Comparison of ENCODE assay signal across 1 cellular context in the genomic region with DNA sequence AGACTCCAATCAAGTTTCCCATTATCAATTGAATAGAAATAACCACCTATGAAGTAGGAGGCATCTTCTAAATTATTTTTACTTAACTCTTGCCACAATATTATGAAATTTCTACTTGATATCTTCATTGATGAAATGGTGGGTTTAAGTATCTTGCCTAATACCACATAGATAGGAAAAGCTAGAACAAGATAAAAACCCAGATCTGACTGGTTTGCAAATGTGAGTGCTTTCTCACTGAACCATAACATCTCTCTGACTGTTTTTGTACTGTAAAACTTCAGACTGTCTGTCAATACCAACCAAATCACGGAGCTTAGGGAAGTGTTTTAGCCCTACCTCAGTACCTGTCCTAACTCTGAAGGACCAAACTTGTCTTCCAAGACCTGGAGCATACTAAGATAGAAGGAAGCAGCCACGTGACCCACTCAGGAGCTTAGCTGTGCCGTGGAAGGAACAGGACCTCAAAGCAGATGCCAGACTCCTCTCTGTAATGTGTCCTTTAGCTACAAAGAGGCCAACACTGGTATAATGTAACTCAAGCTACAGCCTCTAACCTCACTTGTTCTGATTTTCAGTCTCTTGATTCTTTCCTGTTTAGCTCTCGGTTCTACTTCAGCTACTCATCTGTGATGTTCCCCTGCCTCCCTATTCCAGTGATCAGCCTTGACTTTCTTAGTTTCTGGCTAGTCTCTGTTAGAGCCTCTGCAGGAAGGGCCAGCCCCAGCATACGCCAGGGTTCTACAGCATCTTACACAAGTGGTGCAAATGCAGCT.
TF ChIP-seq lines count a peak whose summit lies in the region.

No MANE protein-coding gene starts in this region.

TF ChIP-seq in GM12878, 131 proteins besides CTCF, POLR2A, EP300 and RAD21 (continued from another document):
- TF ChIP-seq, protein P1, sequence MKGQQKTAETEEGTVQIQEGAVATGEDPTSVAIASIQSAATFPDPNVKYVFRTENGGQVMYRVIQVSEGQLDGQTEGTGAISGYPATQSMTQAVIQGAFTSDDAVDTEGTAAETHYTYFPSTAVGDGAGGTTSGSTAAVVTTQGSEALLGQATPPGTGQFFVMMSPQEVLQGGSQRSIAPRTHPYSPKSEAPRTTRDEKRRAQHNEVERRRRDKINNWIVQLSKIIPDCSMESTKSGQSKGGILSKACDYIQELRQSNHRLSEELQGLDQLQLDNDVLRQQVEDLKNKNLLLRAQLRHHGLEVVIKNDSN (IDR thresholded peaks at IDR 0.05; ENCODE audit: borderline replicate concordance, extremely low read length, insufficient read depth, low read depth, low read length): peak; percentile 46
- TF ChIP-seq, protein P2, sequence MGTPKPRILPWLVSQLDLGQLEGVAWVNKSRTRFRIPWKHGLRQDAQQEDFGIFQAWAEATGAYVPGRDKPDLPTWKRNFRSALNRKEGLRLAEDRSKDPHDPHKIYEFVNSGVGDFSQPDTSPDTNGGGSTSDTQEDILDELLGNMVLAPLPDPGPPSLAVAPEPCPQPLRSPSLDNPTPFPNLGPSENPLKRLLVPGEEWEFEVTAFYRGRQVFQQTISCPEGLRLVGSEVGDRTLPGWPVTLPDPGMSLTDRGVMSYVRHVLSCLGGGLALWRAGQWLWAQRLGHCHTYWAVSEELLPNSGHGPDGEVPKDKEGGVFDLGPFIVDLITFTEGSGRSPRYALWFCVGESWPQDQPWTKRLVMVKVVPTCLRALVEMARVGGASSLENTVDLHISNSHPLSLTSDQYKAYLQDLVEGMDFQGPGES (IDR thresholded peaks at IDR 0.05): no peak
- TF ChIP-seq YBX1 (IDR thresholded peaks at IDR 0.05) (no peak), ZBTB40 (IDR thresholded peaks at IDR 0.05; ENCODE audit: borderline replicate concordance) (no peak), SUPT20H (IDR thresholded peaks at IDR 0.05; ENCODE audit: borderline replicate concordance, control insufficient read depth, low read depth, low read length) (no peak), NR2C2 (IDR thresholded peaks at IDR 0.05; ENCODE audit: borderline replicate concordance, control insufficient read depth, insufficient read length, low read depth) (no peak), KAT2A (conservative IDR thresholded peaks at IDR 0.05; ENCODE audit: control insufficient read depth, low read depth, low read length) (no peak), KLF5 (IDR thresholded peaks at IDR 0.05; ENCODE audit: partially characterized antibody) (no peak), CHD1 (IDR thresholded peaks at IDR 0.05; ENCODE audit: low read depth, low read length) (no peak), MTA3 (IDR thresholded peaks at IDR 0.05; ENCODE audit: borderline replicate concordance, low read length) (no peak), POU2F2 (IDR thresholded peaks at IDR 0.05; ENCODE audit: borderline replicate concordance, low read depth, low read length) (no peak), LARP7 (IDR thresholded peaks at IDR 0.05) (no peak), RAD51 (IDR thresholded peaks at IDR 0.05) (peak; percentile 53), CBFB (IDR thresholded peaks at IDR 0.05; ENCODE audit: low read depth) (no peak), GATAD2B (conservative IDR thresholded peaks at IDR 0.05; ENCODE audit: low read depth) (no peak), TBL1XR1 (IDR thresholded peaks at IDR 0.05; ENCODE audit: low read depth, low read length) (no peak), ZBED1 (IDR thresholded peaks at IDR 0.05; ENCODE audit: borderline replicate concordance) (0 out of 2 replicates have a peak, but pooled peaks have one; percentile 14), SREBF1 (IDR thresholded peaks at IDR 0.05; ENCODE audit: low read length) (no peak), MYC (IDR thresholded peaks at IDR 0.05; ENCODE audit: insufficient read depth, insufficient read length, insufficient replicate concordance, low read length, severe bottlenecking) (no peak), HDAC6 (IDR thresholded peaks at IDR 0.05; ENCODE audit: unreplicated experiment) (no peak), EED (IDR thresholded peaks at IDR 0.05; ENCODE audit: low read depth) (peak; percentile 50; the same call in 1 of the 2 replicates)
- TF ChIP-seq, protein P3, sequence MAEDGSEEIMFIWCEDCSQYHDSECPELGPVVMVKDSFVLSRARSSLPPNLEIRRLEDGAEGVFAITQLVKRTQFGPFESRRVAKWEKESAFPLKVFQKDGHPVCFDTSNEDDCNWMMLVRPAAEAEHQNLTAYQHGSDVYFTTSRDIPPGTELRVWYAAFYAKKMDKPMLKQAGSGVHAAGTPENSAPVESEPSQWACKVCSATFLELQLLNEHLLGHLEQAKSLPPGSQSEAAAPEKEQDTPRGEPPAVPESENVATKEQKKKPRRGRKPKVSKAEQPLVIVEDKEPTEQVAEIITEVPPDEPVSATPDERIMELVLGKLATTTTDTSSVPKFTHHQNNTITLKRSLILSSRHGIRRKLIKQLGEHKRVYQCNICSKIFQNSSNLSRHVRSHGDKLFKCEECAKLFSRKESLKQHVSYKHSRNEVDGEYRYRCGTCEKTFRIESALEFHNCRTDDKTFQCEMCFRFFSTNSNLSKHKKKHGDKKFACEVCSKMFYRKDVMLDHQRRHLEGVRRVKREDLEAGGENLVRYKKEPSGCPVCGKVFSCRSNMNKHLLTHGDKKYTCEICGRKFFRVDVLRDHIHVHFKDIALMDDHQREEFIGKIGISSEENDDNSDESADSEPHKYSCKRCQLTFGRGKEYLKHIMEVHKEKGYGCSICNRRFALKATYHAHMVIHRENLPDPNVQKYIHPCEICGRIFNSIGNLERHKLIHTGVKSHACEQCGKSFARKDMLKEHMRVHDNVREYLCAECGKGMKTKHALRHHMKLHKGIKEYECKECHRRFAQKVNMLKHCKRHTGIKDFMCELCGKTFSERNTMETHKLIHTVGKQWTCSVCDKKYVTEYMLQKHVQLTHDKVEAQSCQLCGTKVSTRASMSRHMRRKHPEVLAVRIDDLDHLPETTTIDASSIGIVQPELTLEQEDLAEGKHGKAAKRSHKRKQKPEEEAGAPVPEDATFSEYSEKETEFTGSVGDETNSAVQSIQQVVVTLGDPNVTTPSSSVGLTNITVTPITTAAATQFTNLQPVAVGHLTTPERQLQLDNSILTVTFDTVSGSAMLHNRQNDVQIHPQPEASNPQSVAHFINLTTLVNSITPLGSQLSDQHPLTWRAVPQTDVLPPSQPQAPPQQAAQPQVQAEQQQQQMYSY (CRISPR knock-in tag; IDR thresholded peaks at IDR 0.05): no peak
- TF ChIP-seq, protein P4, sequence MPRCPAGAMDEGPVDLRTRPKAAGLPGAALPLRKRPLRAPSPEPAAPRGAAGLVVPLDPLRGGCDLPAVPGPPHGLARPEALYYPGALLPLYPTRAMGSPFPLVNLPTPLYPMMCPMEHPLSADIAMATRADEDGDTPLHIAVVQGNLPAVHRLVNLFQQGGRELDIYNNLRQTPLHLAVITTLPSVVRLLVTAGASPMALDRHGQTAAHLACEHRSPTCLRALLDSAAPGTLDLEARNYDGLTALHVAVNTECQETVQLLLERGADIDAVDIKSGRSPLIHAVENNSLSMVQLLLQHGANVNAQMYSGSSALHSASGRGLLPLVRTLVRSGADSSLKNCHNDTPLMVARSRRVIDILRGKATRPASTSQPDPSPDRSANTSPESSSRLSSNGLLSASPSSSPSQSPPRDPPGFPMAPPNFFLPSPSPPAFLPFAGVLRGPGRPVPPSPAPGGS (IDR thresholded peaks at IDR 0.05; ENCODE audit: borderline replicate concordance, insufficient read depth, low read depth, low read length, poor library complexity, severe bottlenecking): no peak
- TF ChIP-seq, protein P5, sequence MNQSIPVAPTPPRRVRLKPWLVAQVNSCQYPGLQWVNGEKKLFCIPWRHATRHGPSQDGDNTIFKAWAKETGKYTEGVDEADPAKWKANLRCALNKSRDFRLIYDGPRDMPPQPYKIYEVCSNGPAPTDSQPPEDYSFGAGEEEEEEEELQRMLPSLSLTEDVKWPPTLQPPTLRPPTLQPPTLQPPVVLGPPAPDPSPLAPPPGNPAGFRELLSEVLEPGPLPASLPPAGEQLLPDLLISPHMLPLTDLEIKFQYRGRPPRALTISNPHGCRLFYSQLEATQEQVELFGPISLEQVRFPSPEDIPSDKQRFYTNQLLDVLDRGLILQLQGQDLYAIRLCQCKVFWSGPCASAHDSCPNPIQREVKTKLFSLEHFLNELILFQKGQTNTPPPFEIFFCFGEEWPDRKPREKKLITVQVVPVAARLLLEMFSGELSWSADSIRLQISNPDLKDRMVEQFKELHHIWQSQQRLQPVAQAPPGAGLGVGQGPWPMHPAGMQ (IDR thresholded peaks at IDR 0.05; ENCODE audit: borderline replicate concordance): no peak
- TF ChIP-seq, protein P6, sequence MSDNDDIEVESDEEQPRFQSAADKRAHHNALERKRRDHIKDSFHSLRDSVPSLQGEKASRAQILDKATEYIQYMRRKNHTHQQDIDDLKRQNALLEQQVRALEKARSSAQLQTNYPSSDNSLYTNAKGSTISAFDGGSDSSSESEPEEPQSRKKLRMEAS (IDR thresholded peaks at IDR 0.05; ENCODE audit: low read depth, low read length): no peak
